ENCODE assay signal across 8 cellular contexts in the genomic region with DNA sequence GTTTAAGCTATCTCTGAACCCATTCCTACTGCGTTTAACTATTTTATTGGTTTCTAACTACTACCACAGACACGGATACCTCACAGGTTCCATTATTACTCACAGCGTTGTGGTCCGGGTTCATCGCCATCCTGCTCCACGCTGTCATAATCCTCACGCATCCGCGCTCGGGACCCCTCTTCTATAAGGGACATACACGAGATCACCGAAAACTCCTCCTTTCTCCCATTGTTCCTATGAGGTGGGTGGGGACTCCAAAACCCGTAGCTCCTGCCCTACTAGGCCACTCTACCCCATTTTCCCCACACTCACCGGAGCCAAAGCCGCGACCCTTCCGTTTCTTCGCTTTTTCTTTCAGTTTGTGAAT. TPM values are rescaled to one million over a fixed set of nuclear protein-coding genes. Genes with fewer than 3 reads are reported as not detected.
DNase-seq lines count a peak whose midpoint lies in the region; ATAC-seq, FAIRE-seq and TF ChIP-seq lines count a peak whose summit lies in the region.

No MANE protein-coding gene starts in this region.

- peaks cover 20% of the 10 kb centered on the region for H3K4me1 ChIP-seq in CD4-positive, CD25-positive, alpha-beta regulatory T cell (ENCODE audit: control insufficient read depth, insufficient read depth, low read length, poor library complexity, severe bottlenecking)
- peaks cover 10% of the 10 kb centered on the region for H3K4me1 ChIP-seq in keratinocyte (ENCODE audit: control insufficient read depth, extremely low read depth, insufficient read depth, low read length)

- no peaks in the 10 kb centered on the region for H4K20me1 ChIP-seq in keratinocyte (ENCODE audit: control insufficient read depth, extremely low read depth, insufficient read depth, low read length)

- no peak overlapping the region for H3K4me3 Mint-ChIP-seq in CD4-positive, CD25-positive, alpha-beta regulatory T cell

- no peak for ATAC-seq in CD4-positive, CD25-positive, alpha-beta regulatory T cell (ENCODE audit: low read depth in 2 of 2)
- peak; percentile 3 for ATAC-seq in HG03196 (IDR thresholded peaks at IDR 0.05; ENCODE audit: unreplicated experiment)
- ATAC-seq in GM18870 (IDR thresholded peaks at IDR 0.05; ENCODE audit: unreplicated experiment) = no peak
- no peak for ATAC-seq in GM19467 (IDR thresholded peaks at IDR 0.05; ENCODE audit: unreplicated experiment)

- no peaks in the 10 kb centered on the region for H3K27me3 Mint-ChIP-seq in CD4-positive, CD25-positive, alpha-beta regulatory T cell

- peak overlapping the region; percentile 96 for H3K4me3 ChIP-seq in CD4-positive, CD25-positive, alpha-beta regulatory T cell (ENCODE audit: low read depth, low read length)
- peak overlapping the region; percentile 62 to 97 (median 95) for H3K4me3 ChIP-seq in keratinocyte (ENCODE audit: control insufficient read depth in 2 of 3, extremely low read depth in 1 of 3, insufficient read depth in 2 of 3, low read depth in 1 of 3, low read length in 3 of 3)

- peaks cover 23% of the 10 kb centered on the region for H3K36me3 ChIP-seq in CD4-positive, CD25-positive, alpha-beta regulatory T cell (ENCODE audit: control insufficient read depth, insufficient read depth, low read length)
- peaks cover 3 to 6% of the 10 kb centered on the region in 2 experiments for H3K36me3 ChIP-seq in keratinocyte (ENCODE audit: control insufficient read depth in 2 of 2, extremely low read depth in 1 of 2, insufficient read depth in 2 of 2, low read length in 2 of 2)

- H3K4me1 Mint-ChIP-seq in CD4-positive, CD25-positive, alpha-beta regulatory T cell = peaks cover 0 to 27% (median 13%) of the 10 kb centered on the region in 4 donors

- peak in 1 of 3 donors; percentile 41 for DNase-seq in CD4-positive, CD25-positive, alpha-beta regulatory T cell
- peak; percentile 43 for DNase-seq in activated T-cell treated with anti-CD3 and anti-CD28 coated beads, Interleukin-2, amount 50 U/mL, for 1 hour
- no peak for DNase-seq in keratinocyte (ENCODE audit: low read depth, low spot score)
- peak; percentile 13 for DNase-seq in stimulated activated CD8-positive, alpha-beta memory T cell treated with anti-CD3 and anti-CD28 coated beads, Interleukin-12 subunit alpha, Interleukin-12 subunit beta, amount 100 ng/mL, for 4 hours (ENCODE audit: low read depth)
- no peak for DNase-seq in D341Med (ENCODE audit: low spot score)

- H2AFZ ChIP-seq in keratinocyte (ENCODE audit: control insufficient read depth, low read length) = peak overlapping the region; percentile 74

- dilution Hi-C loops in keratinocyte (cut with MboI; ENCODE audit: extremely low pct_ligation_motif_present, low sequenced_read_pairs) = no loop called here

- peak overlapping the region; percentile 88 for H3K4me2 ChIP-seq in keratinocyte (ENCODE audit: control insufficient read depth, extremely low read depth, insufficient read depth, low read depth, low read length)

- no peaks in the 10 kb centered on the region for H3K27me3 ChIP-seq in CD4-positive, CD25-positive, alpha-beta regulatory T cell (ENCODE audit: control insufficient read depth, insufficient read depth, low read length)
- no peaks in the 10 kb centered on the region for H3K27me3 ChIP-seq in keratinocyte (ENCODE audit: control insufficient read depth, extremely low read depth, insufficient read depth, low read length)

- no peaks in the 10 kb centered on the region for H3K9me3 ChIP-seq in CD4-positive, CD25-positive, alpha-beta regulatory T cell (ENCODE audit: control insufficient read depth in 2 of 2, low read length in 2 of 2)
- H3K9me3 ChIP-seq in keratinocyte (ENCODE audit: control insufficient read depth, low read depth, low read length) = no peaks in the 10 kb centered on the region

- peak overlapping the region; percentile 93 for H3K9ac ChIP-seq in keratinocyte (ENCODE audit: control insufficient read depth, extremely low read depth, insufficient read depth, low read length)

- no peak for TF ChIP-seq CTCF in keratinocyte (optimal IDR thresholded peaks at IDR 0.05 in 1 of 3, IDR thresholded peaks at IDR 0.05 in 1 of 3, conservative IDR thresholded peaks at IDR 0.05 in 1 of 3; ENCODE audit: extremely low read depth in 1 of 3, insufficient read depth in 2 of 3, low read length in 3 of 3)

- peak overlapping the region; percentile 98 for H3K27ac ChIP-seq in CD4-positive, CD25-positive, alpha-beta regulatory T cell (ENCODE audit: insufficient read depth, low read length, poor library complexity, severe bottlenecking)
- H3K27ac ChIP-seq in keratinocyte (ENCODE audit: control insufficient read depth, insufficient read depth, low read length) = peak overlapping the region; percentile 98

- no peak for FAIRE-seq in keratinocyte (lab: Jason Lieb, UNC)

- H3K27ac Mint-ChIP-seq in CD4-positive, CD25-positive, alpha-beta regulatory T cell = no peak overlapping the region

- H3K79me2 ChIP-seq in keratinocyte (ENCODE audit: control insufficient read depth, insufficient read depth, low read length) = peaks cover 14% of the 10 kb centered on the region

- no peaks in the 10 kb centered on the region for H3K9me3 Mint-ChIP-seq in CD4-positive, CD25-positive, alpha-beta regulatory T cell

- no peaks in the 10 kb centered on the region for H3K9me1 ChIP-seq in keratinocyte (ENCODE audit: control insufficient read depth, extremely low read depth, insufficient read depth, low read length)

- peaks cover 10% of the 10 kb centered on the region for H3K36me3 Mint-ChIP-seq in CD4-positive, CD25-positive, alpha-beta regulatory T cell

RNA-seq across cellular contexts. Expression of a gene that starts 0.6 kb away (rescaled TPM):
- total RNA-seq in CD4-positive, CD25-positive, alpha-beta regulatory T cell = 143 TPM
- polyA plus RNA-seq in CD4-positive, CD25-positive, alpha-beta regulatory T cell = 100 to 1,000 TPM; 143 to 176 (median 154) TPM
- polyA plus RNA-seq in keratinocyte = 111 to 209 TPM (median 194 TPM) in 3 replicates
- 280 TPM for polyA plus RNA-seq in keratinocyte (2011; ENCODE audit: low read depth)
- polyA plus RNA-seq in keratinocyte (2011; cell fraction: cytosol; rRNA removed) = 143 and 166 TPM in 2 replicates
- polyA plus RNA-seq in keratinocyte (2011; cell fraction: nucleus; rRNA removed) = 84.1 and 141 TPM in 2 replicates
- polyA plus RNA-seq in keratinocyte (2012; ENCODE audit: low replicate concordance) = 168 and 229 TPM in 2 replicates
- 15.1 to 80.3 TPM (median 34.1 TPM) in 3 replicates for polyA minus RNA-seq in keratinocyte
- 63.5 TPM for polyA minus RNA-seq in keratinocyte (2011; cell fraction: cytosol; rRNA and poly(A)+ RNA removed)
- 9.0 and 29.2 TPM in 2 replicates for polyA minus RNA-seq in keratinocyte (2011; cell fraction: nucleus; rRNA and poly(A)+ RNA removed)

RNA-seq across cellular contexts. Expression of a gene that starts 8.2 kb away (rescaled TPM):
- total RNA-seq in CD4-positive, CD25-positive, alpha-beta regulatory T cell = 14.2 TPM
- 10 to 100 TPM; 50.4 to 71.8 (median 64.5) TPM for polyA plus RNA-seq in CD4-positive, CD25-positive, alpha-beta regulatory T cell
- 43.7 to 97.7 TPM (median 89.0 TPM) in 3 replicates for polyA plus RNA-seq in keratinocyte
- 4.3 TPM for polyA plus RNA-seq in keratinocyte (2011; ENCODE audit: low read depth)
- polyA plus RNA-seq in keratinocyte (2011; cell fraction: cytosol; rRNA removed) = 44.3 and 61.6 TPM in 2 replicates
- 45.9 and 49.3 TPM in 2 replicates for polyA plus RNA-seq in keratinocyte (2011; cell fraction: nucleus; rRNA removed)
- 24.2 and 33.7 TPM in 2 replicates for polyA plus RNA-seq in keratinocyte (2012; ENCODE audit: low replicate concordance)
- polyA minus RNA-seq in keratinocyte = 38.9 to 50.0 TPM (median 47.9 TPM) in 3 replicates
- 29.9 TPM for polyA minus RNA-seq in keratinocyte (2011; cell fraction: cytosol; rRNA and poly(A)+ RNA removed)
- polyA minus RNA-seq in keratinocyte (2011; cell fraction: nucleus; rRNA and poly(A)+ RNA removed) = 13.9 and 16.0 TPM in 2 replicates

RNA-seq across cellular contexts. Expression of a gene that starts 16.8 kb away (rescaled TPM):
- total RNA-seq in CD4-positive, CD25-positive, alpha-beta regulatory T cell = 1.1 TPM
- under 1 TPM in 2 of 4 donors, not detected in 2; 0.21 to 0.23 TPM for polyA plus RNA-seq in CD4-positive, CD25-positive, alpha-beta regulatory T cell
- polyA plus RNA-seq in keratinocyte = 0.54 to 0.90 TPM (median 0.65 TPM) in 3 replicates
- 0.44 TPM for polyA plus RNA-seq in keratinocyte (2011; ENCODE audit: low read depth)
- 0.05 and 0.15 TPM in 2 replicates for polyA plus RNA-seq in keratinocyte (2011; cell fraction: cytosol; rRNA removed)
- polyA plus RNA-seq in keratinocyte (2011; cell fraction: nucleus; rRNA removed) = 3.5 and 3.8 TPM in 2 replicates
- 0.44 and 0.87 TPM in 2 replicates for polyA plus RNA-seq in keratinocyte (2012; ENCODE audit: low replicate concordance)
- 0.33 to 0.53 TPM (median 0.45 TPM) in 3 replicates for polyA minus RNA-seq in keratinocyte
- polyA minus RNA-seq in keratinocyte (2011; cell fraction: cytosol; rRNA and poly(A)+ RNA removed) = not detected
- polyA minus RNA-seq in keratinocyte (2011; cell fraction: nucleus; rRNA and poly(A)+ RNA removed) = 0.53 and 1.4 TPM in 2 replicates

RNA-seq across cellular contexts. Expression of a gene that starts 31.1 kb away (rescaled TPM):
- 36.2 TPM for total RNA-seq in CD4-positive, CD25-positive, alpha-beta regulatory T cell
- 10 to 100 TPM; 21.7 to 26.9 (median 25.9) TPM for polyA plus RNA-seq in CD4-positive, CD25-positive, alpha-beta regulatory T cell
- polyA plus RNA-seq in keratinocyte = 9.2 to 26.4 TPM (median 20.0 TPM) in 3 replicates
- polyA plus RNA-seq in keratinocyte (2011; ENCODE audit: low read depth) = 0.77 TPM
- 16.8 and 21.1 TPM in 2 replicates for polyA plus RNA-seq in keratinocyte (2011; cell fraction: cytosol; rRNA removed)
- polyA plus RNA-seq in keratinocyte (2011; cell fraction: nucleus; rRNA removed) = 12.9 and 13.4 TPM in 2 replicates
- 2.4 and 9.0 TPM in 2 replicates for polyA plus RNA-seq in keratinocyte (2012; ENCODE audit: low replicate concordance)
- 10.7 to 17.8 TPM (median 16.1 TPM) in 3 replicates for polyA minus RNA-seq in keratinocyte
- polyA minus RNA-seq in keratinocyte (2011; cell fraction: cytosol; rRNA and poly(A)+ RNA removed) = 18.8 TPM
- polyA minus RNA-seq in keratinocyte (2011; cell fraction: nucleus; rRNA and poly(A)+ RNA removed) = 5.2 and 8.9 TPM in 2 replicates

RNA-seq across cellular contexts. Expression of a gene that starts 37.7 kb away (rescaled TPM):
- 1.6 TPM for total RNA-seq in CD4-positive, CD25-positive, alpha-beta regulatory T cell
- under 1 TPM; 0.07 to 0.45 (median 0.31) TPM for polyA plus RNA-seq in CD4-positive, CD25-positive, alpha-beta regulatory T cell
- polyA plus RNA-seq in keratinocyte = 0.53 to 0.83 TPM (median 0.66 TPM) in 3 replicates
- not detected for polyA plus RNA-seq in keratinocyte (2011; ENCODE audit: low read depth)
- polyA plus RNA-seq in keratinocyte (2011; cell fraction: cytosol; rRNA removed) = 0.46 and 0.81 TPM in 2 replicates
- polyA plus RNA-seq in keratinocyte (2011; cell fraction: nucleus; rRNA removed) = 1.5 and 1.6 TPM in 2 replicates
- 0.20 and 0.78 TPM in 2 replicates for polyA plus RNA-seq in keratinocyte (2012; ENCODE audit: low replicate concordance)
- polyA minus RNA-seq in keratinocyte = 0.29 to 1.9 TPM (median 0.40 TPM) in 3 replicates
- 1.7 TPM for polyA minus RNA-seq in keratinocyte (2011; cell fraction: cytosol; rRNA and poly(A)+ RNA removed)
- polyA minus RNA-seq in keratinocyte (2011; cell fraction: nucleus; rRNA and poly(A)+ RNA removed) = 0.47 and 0.95 TPM in 2 replicates

Comparison
In these comparisons a context has a peak if more than half of its experiments do, and no peak if none do; other contexts are left out.
1. DNase-seq: peak in activated T-cell treated with anti-CD3 and anti-CD28 coated beads, Interleukin-2, amount 50 U/mL, for 1 hour (single experiment) and stimulated activated CD8-positive, alpha-beta memory T cell treated with anti-CD3 and anti-CD28 coated beads, Interleukin-12 subunit alpha, Interleukin-12 subunit beta, amount 100 ng/mL, for 4 hours (single experiment); none in keratinocyte (single experiment) and D341Med (single experiment).